Comparison of ENCODE assay signal across 7 cellular contexts in genomic region chr10:113853577-113854018, GRCh38. TPM values are rescaled to one million over a fixed set of nuclear protein-coding genes. Genes with fewer than 3 reads are reported as not detected.
DNase-seq lines count a peak whose midpoint lies in the region; ATAC-seq and TF ChIP-seq lines count a peak whose summit lies in the region.

No MANE protein-coding gene starts in this region.

- H3K4me3 ChIP-seq in HAP-1 = peak overlapping the region; percentile 73
- peak overlapping the region; percentile 93 for H3K4me3 ChIP-seq in psoas muscle

- ATAC-seq in psoas muscle (peak; percentile 25 to 56 (median 34)), HG03342 (IDR thresholded peaks at IDR 0.05; ENCODE audit: unreplicated experiment) (no peak)

- H3K36me3 Mint-ChIP-seq in glutamatergic neuron (ENCODE audit: unreplicated experiment) = no peaks in the 10 kb centered on the region

- peaks cover 3% of the 10 kb centered on the region for H3K4me1 Mint-ChIP-seq in glutamatergic neuron (ENCODE audit: low read depth, unreplicated experiment)

- DNase-seq in HAP-1 (ENCODE audit: low spot score in 2 of 2) = no peak
- peak; percentile 13 for DNase-seq in SW480 (ENCODE audit: low spot score)
- DNase-seq in glutamatergic neuron = no peak
- DNase-seq in psoas muscle = no peak
- no peak for DNase-seq in MV-4-11 (lab: John Stamatoyannopoulos, UW)
- DNase-seq in posterior vena cava (ENCODE audit: low spot score) = no peak

- intact Hi-C loops in psoas muscle (cut with DNase I) (no loop called here), posterior vena cava (cut with DNase I) (no loop called here)

- no peak for TF ChIP-seq CTCF in glutamatergic neuron (IDR thresholded peaks at IDR 0.05; ENCODE audit: partially characterized antibody, unreplicated experiment)
- no peak for TF ChIP-seq CTCF in psoas muscle (IDR thresholded peaks at IDR 0.05)

- H3K4me1 ChIP-seq in HAP-1 (peaks cover 21% of the 10 kb centered on the region), psoas muscle (peaks cover 49% of the 10 kb centered on the region)

- in situ Hi-C loops in HAP-1 (cut with MboI; ENCODE audit: low sequenced_read_pairs) = no loop called here

- H3K27me3 ChIP-seq in HAP-1 (ENCODE audit: low read depth) (no peaks in the 10 kb centered on the region), psoas muscle (ENCODE audit: insufficient read depth in 3 of 3, low read length in 2 of 3) (no peaks in the 10 kb centered on the region)

- H3K9me3 ChIP-seq in HAP-1 (no peaks in the 10 kb centered on the region), psoas muscle (no peaks in the 10 kb centered on the region)

- H3K36me3 ChIP-seq in HAP-1 (replicated peaks) = peaks cover 3% of the 10 kb centered on the region; the same call in 1 of the 2 replicates
- peaks cover 0 to 18% of the 10 kb centered on the region in 2 donors for H3K36me3 ChIP-seq in psoas muscle (ENCODE audit: insufficient read depth in 1 of 2, low read depth in 1 of 2)

- H3K4me3 Mint-ChIP-seq in glutamatergic neuron (ENCODE audit: unreplicated experiment) = peak overlapping the region; percentile 96

- H3K27ac Mint-ChIP-seq in glutamatergic neuron (ENCODE audit: unreplicated experiment) = peak overlapping the region; percentile 97

- H3K27me3 Mint-ChIP-seq in glutamatergic neuron (ENCODE audit: unreplicated experiment) = peaks cover 4% of the 10 kb centered on the region

- H3K9me3 Mint-ChIP-seq in glutamatergic neuron (ENCODE audit: unreplicated experiment) = peaks cover 9% of the 10 kb centered on the region

- 21 to 25% (median 23%) methylated on average over 10 of the region's 10 CpGs for WGBS in psoas muscle, 3 donors

- H3K27ac ChIP-seq in psoas muscle = peak overlapping the region; percentile 94

RNA-seq across cellular contexts. Expression of gene DCLRE1A, which starts 0.3 kb away (rescaled TPM):
- total RNA-seq in glutamatergic neuron (ENCODE audit: unreplicated experiment) (2.8 TPM), psoas muscle (1 to 10 TPM; 2.3 to 4.1 (median 3.4) TPM), posterior vena cava (1 to 10 TPM; 5.0 to 5.5 TPM)
- polyA plus RNA-seq in psoas muscle = 1 to 10 TPM; 1.9 to 5.1 (median 2.0) TPM

RNA-seq across cellular contexts. Expression of gene NHLRC2, which starts 0.9 kb away (rescaled TPM):
- total RNA-seq in glutamatergic neuron (ENCODE audit: unreplicated experiment) (23.5 TPM), psoas muscle (10 to 100 TPM; 24.6 to 30.0 (median 27.5) TPM), posterior vena cava (10 to 100 TPM; 30.9 to 37.5 TPM)
- 1 to 10 TPM; 3.8 to 5.6 (median 4.3) TPM for polyA plus RNA-seq in psoas muscle
